9 cellular contexts compared by ENCODE assay signal in genomic region chr7:94276797-94277196, GRCh38.
DNase-seq lines count a peak whose midpoint lies in the region; ATAC-seq and TF ChIP-seq lines count a peak whose summit lies in the region.
"Had no signal": no experiment of that assay in that cellular context is flagged by ENCODE, and none has a peak within 500 bp of the region (broad histone marks: within the 10 kb centered on the region; RNA-seq: fewer than 3 reads in every experiment).

No MANE protein-coding gene starts in this region.

- peaks cover 5% of the 10 kb centered on the region for H3K27me3 ChIP-seq in mammary epithelial cell (ENCODE audit: insufficient read depth, low read length)

- BruUV-seq in mammary epithelial cell (replicated peaks; lab: Mats Ljungman, UMichigan): no TSS peak

- intact Hi-C loops in mammary epithelial cell (cut with micrococcal nuclease): loop anchor here (1.0 to 2.0 kb wide), 5 partner anchors 190 to 654 kb away; no protein-coding TSS in a partner anchor

- CTCF ChIA-PET in mammary epithelial cell (lab: Charles Lee; ENCODE audit: low non-redundant PET): no interaction called here

- TF ChIP-seq CTCF in mammary epithelial cell (conservative IDR thresholded peaks at IDR 0.05 in 1 of 2, IDR thresholded peaks at IDR 0.05 in 1 of 2; ENCODE audit: extremely low read depth in 1 of 2, insufficient read depth in 1 of 2, low read depth in 1 of 2, low read length in 2 of 2): peak; percentile 24 to 55
- TF ChIP-seq CTCF in osteocyte (IDR thresholded peaks at IDR 0.05): peak; percentile 71

- no peaks in the 10 kb centered on the region for H3K36me3 Mint-ChIP-seq in osteocyte (ENCODE audit: unreplicated experiment)
- H3K36me3 Mint-ChIP-seq: CD4-positive, CD25-positive, alpha-beta regulatory T cell had no signal

- no peak overlapping the region for H3K4me2 ChIP-seq in mammary epithelial cell (ENCODE audit: insufficient read depth, low read depth, low read length)

- no peak overlapping the region for H3K4me3 Mint-ChIP-seq in osteocyte (ENCODE audit: unreplicated experiment)
- H3K4me3 Mint-ChIP-seq: CD4-positive, CD25-positive, alpha-beta regulatory T cell had no signal

- H3K36me3 ChIP-seq in mammary epithelial cell (ENCODE audit: insufficient read depth, low read length): no peaks in the 10 kb centered on the region

- H3K79me2 ChIP-seq in mammary epithelial cell (ENCODE audit: insufficient read depth, low read length): no peaks in the 10 kb centered on the region

- H3K9me3 ChIP-seq in mammary epithelial cell (replicated peaks; ENCODE audit: insufficient read depth, low read length): no peaks in the 10 kb centered on the region

- peak overlapping the region; percentile 13 for H3K27ac Mint-ChIP-seq in osteocyte (ENCODE audit: unreplicated experiment)
- H3K27ac Mint-ChIP-seq: CD4-positive, CD25-positive, alpha-beta regulatory T cell had no signal

- H3K4me1 Mint-ChIP-seq in osteocyte (ENCODE audit: unreplicated experiment): peaks cover 57% of the 10 kb centered on the region
- H3K4me1 Mint-ChIP-seq: CD4-positive, CD25-positive, alpha-beta regulatory T cell had no signal

- H3K9ac ChIP-seq in mammary epithelial cell (ENCODE audit: insufficient read depth, low read length): no peak overlapping the region

- H3K27me3 Mint-ChIP-seq in osteocyte (ENCODE audit: unreplicated experiment): no peaks in the 10 kb centered on the region
- H3K27me3 Mint-ChIP-seq: CD4-positive, CD25-positive, alpha-beta regulatory T cell had no signal

- no peak for ATAC-seq in HG03095 (IDR thresholded peaks at IDR 0.05; ENCODE audit: unreplicated experiment)

- H3K27ac ChIP-seq in mammary epithelial cell (ENCODE audit: insufficient read depth, low read depth, low read length): no peak overlapping the region

- no peak overlapping the region for H3K4me3 ChIP-seq in mammary epithelial cell (replicated peaks in 1 of 3; ENCODE audit: insufficient read depth in 1 of 3, low read depth in 2 of 3, low read length in 3 of 3)

- no peaks in the 10 kb centered on the region for H3K4me1 ChIP-seq in mammary epithelial cell (ENCODE audit: insufficient read depth, low read length)

- dilution Hi-C loops in mammary epithelial cell (cut with HindIII; ENCODE audit: low sequenced_read_pairs): no loop called here

- in situ Hi-C loops in mammary epithelial cell (cut with MboI; ENCODE audit: low sequenced_read_pairs in 2 of 2): loop anchor here in 1 of 2 donors (25.0 kb wide), 1 partner anchor 1411 kb away; no protein-coding TSS in a partner anchor

- no peaks in the 10 kb centered on the region for H3K9me3 Mint-ChIP-seq in osteocyte (ENCODE audit: unreplicated experiment)

- peak; percentile 1 for DNase-seq in NCI-H510A treated with DMSO at 0.1 percent for 48 hours (lab: John Stamatoyannopoulos, UW)
- no peak for DNase-seq in NCI-H510A (lab: John Stamatoyannopoulos, UW)
- DNase-seq in NCI-H1694 (lab: John Stamatoyannopoulos, UW): peak; percentile 24
- DNase-seq in mammary epithelial cell: peak; percentile 20
- no peak for DNase-seq in osteocyte (ENCODE audit: extremely low spot score, unreplicated experiment)
- DNase-seq in putamen (ENCODE audit: low spot score): no peak
- no peak for DNase-seq in T1000 (lab: John Stamatoyannopoulos, UW)
- DNase-seq: CD4-positive, CD25-positive, alpha-beta regulatory T cell had no signal

- H2AFZ ChIP-seq in mammary epithelial cell (ENCODE audit: low read depth, low read length): no peak overlapping the region

- H4K20me1 ChIP-seq in mammary epithelial cell (ENCODE audit: insufficient read depth, low read length): no peaks in the 10 kb centered on the region

- 0% methylated on average over 1 of the region's 1 CpG for WGBS in mammary epithelial cell (ENCODE audit: low coverage, missing lambda C conversion rate)

Comparison
In these comparisons a context has a peak if more than half of its experiments do, and no peak if none do; other contexts are left out.
1. DNase-seq: peak in NCI-H510A treated with DMSO at 0.1 percent for 48 hours (single experiment), NCI-H1694 (single experiment) and mammary epithelial cell (single experiment); none in NCI-H510A (single experiment), osteocyte (single experiment), putamen (single experiment) and T1000 (single experiment).